ENCODE assay signal across 1 cellular context in genomic region chr6:65786815-65787214, GRCh38.
TF ChIP-seq lines count a peak whose summit lies in the region.

No MANE protein-coding gene starts in this region.

TF ChIP-seq in GM23338, 12 proteins besides CTCF, POLR2A, EP300 and RAD21 (continued from another document):
- TF ChIP-seq ZNF462 (CRISPR knock-in tag; IDR thresholded peaks at IDR 0.05): no peak
- no peak for TF ChIP-seq CREB1 (CRISPR knock-in tag; IDR thresholded peaks at IDR 0.05; ENCODE audit: low read depth)
- TF ChIP-seq JUNB (IDR thresholded peaks at IDR 0.05; ENCODE audit: unreplicated experiment): no peak
TF ChIP-seq in GM23338: peak in this region for 0.
